In genomic region chr2:101935763-101936162, GRCh38 we compare ENCODE assay signal across 11 cellular contexts. TPM values are rescaled to one million over a fixed set of nuclear protein-coding genes. Genes with fewer than 3 reads are reported as not detected.
A peak's percentile ranks its signal among the peaks of the same experiment; 100 is the strongest.
DNase-seq lines count a peak whose midpoint lies in the region; ATAC-seq, FAIRE-seq and TF ChIP-seq lines count a peak whose summit lies in the region.
"Not testable (repeated sequence)": the region's sequence is repeated elsewhere in the genome, so short reads cannot be mapped to it uniquely, and the experiment has no call there.
"Had no signal": no experiment of that assay in that cellular context is flagged by ENCODE, and none has a peak within 500 bp of the region (broad histone marks: within the 10 kb centered on the region; RNA-seq: fewer than 3 reads in every experiment).

No MANE protein-coding gene starts in this region.

- DNase-seq in A549 (ENCODE audit: low read depth in 1 of 2, low spot score in 1 of 2): not testable (repeated sequence)
- DNase-seq in H4 (ENCODE audit: low spot score): peak; percentile 29
- peak; percentile 47 for DNase-seq in NCI-H69 (lab: John Stamatoyannopoulos, UW)
- DNase-seq in RPMI7951 (ENCODE audit: low read depth): peak; percentile 24
- peak; percentile 66 for DNase-seq in endodermal cell
- peak; percentile 27 for DNase-seq in left kidney (ENCODE audit: low read depth, low spot score)
- DNase-seq in neural progenitor cell (ENCODE audit: low spot score): peak; percentile 31

- ATAC-seq in A549: not testable (repeated sequence)

- CTCF ChIA-PET in A549 (lab: Yijun Ruan, JAX): interaction anchor here (1.3 kb wide), 1 partner anchor 9 kb away, joined by 3 read pairs; no protein-coding TSS in a partner anchor

- not testable (repeated sequence) for TF ChIP-seq RAD21 in A549 (conservative IDR thresholded peaks at IDR 0.05 in 1 of 2, IDR thresholded peaks at IDR 0.05 in 1 of 2)

- not testable (repeated sequence) for TF ChIP-seq POLR2A in A549 (IDR thresholded peaks at IDR 0.05; ENCODE audit: low read length)

- H3K36me3 Mint-ChIP-seq in endodermal cell (ENCODE audit: low read depth); neural progenitor cell: not testable (repeated sequence)

- 0 out of 3 replicates have a peak overlapping the region, but pooled peaks have one; percentile 28 for H3K4me2 ChIP-seq in A549
- H3K4me2 ChIP-seq in neural progenitor cell: not testable (repeated sequence)

- TF ChIP-seq CTCF in A549 (IDR thresholded peaks at IDR 0.05); endodermal cell (conservative IDR thresholded peaks at IDR 0.05); neural progenitor cell (IDR thresholded peaks at IDR 0.05): not testable (repeated sequence)

- not testable (repeated sequence) for H3K4me1 Mint-ChIP-seq in endodermal cell
- peaks cover 11% of the 10 kb centered on the region for H3K4me1 Mint-ChIP-seq in neural progenitor cell

- POLR2A ChIA-PET in A549 (lab: Yijun Ruan, JAX): not testable (repeated sequence)

- not testable (repeated sequence) for H3K27ac Mint-ChIP-seq in endodermal cell, neural progenitor cell

- 51% methylated on average over 4 of the region's 4 CpGs for WGBS in A549 (ENCODE audit: missing lambda C conversion rate)
- 67% methylated on average over 4 of the region's 4 CpGs for WGBS in HUES64
- WGBS in endodermal cell (ENCODE audit: insufficient coverage in 1 of 2, insufficient read length in 1 of 2), 2 experiments: 84% methylated on average over 4 of the region's 4 CpGs; no CpG with 5 or more reads in 1 of the 2 experiments

- H3K27me3 ChIP-seq in HUES64 (ENCODE audit: insufficient read depth, low read length); endodermal cell (ENCODE audit: control insufficient read depth, insufficient read depth, low read length, poor library complexity, severe bottlenecking); neural progenitor cell: not testable (repeated sequence)

- H3K36me3 ChIP-seq in HUES64 (ENCODE audit: insufficient read depth, low read length); endodermal cell (ENCODE audit: control insufficient read depth, insufficient read depth, low read length); neural progenitor cell: not testable (repeated sequence)

- not testable (repeated sequence) for H3K9me3 ChIP-seq in A549; HUES64 (ENCODE audit: insufficient read depth, low read depth, low read length); endodermal cell (ENCODE audit: control insufficient read depth, low read length); neural progenitor cell (ENCODE audit: low read depth)

- H3F3A ChIP-seq in neural progenitor cell (ENCODE audit: low read depth): not testable (repeated sequence)

- not testable (repeated sequence) for H3K4me3 ChIP-seq in A549; HUES64 (ENCODE audit: low read length); endodermal cell (ENCODE audit: low read length); neural progenitor cell

- not testable (repeated sequence) for H3K27ac ChIP-seq in A549; endodermal cell (ENCODE audit: low read depth, low read length); neural progenitor cell
- H3K27ac ChIP-seq in HUES64 (ENCODE audit: low read depth, low read length): peak overlapping the region; percentile 64; the same call in 1 of the 2 replicates

- not testable (repeated sequence) for H3K9me3 Mint-ChIP-seq in endodermal cell
- peaks cover 17% of the 10 kb centered on the region for H3K9me3 Mint-ChIP-seq in neural progenitor cell

- not testable (repeated sequence) for FAIRE-seq in A549 (lab: Jason Lieb, UNC)

- not testable (repeated sequence) for H3K4me3 Mint-ChIP-seq in endodermal cell, neural progenitor cell

- TF ChIP-seq EP300 in A549 (IDR thresholded peaks at IDR 0.05): not testable (repeated sequence)

- H4K20me1 ChIP-seq in neural progenitor cell (ENCODE audit: low read depth): not testable (repeated sequence)

- H3K79me2 ChIP-seq in neural progenitor cell (ENCODE audit: low read depth): not testable (repeated sequence)

- H2AFZ ChIP-seq in neural progenitor cell (replicated peaks): not testable (repeated sequence)

- H3K9ac ChIP-seq in HUES64 (ENCODE audit: low read depth, low read length); endodermal cell (ENCODE audit: extremely low read depth, low read length, poor library complexity, severe bottlenecking); neural progenitor cell: not testable (repeated sequence)

- H3K4me1 ChIP-seq in A549; HUES64 (ENCODE audit: insufficient read depth, low read length); endodermal cell (ENCODE audit: control insufficient read depth, insufficient read depth, low read length); neural progenitor cell: not testable (repeated sequence)

- not testable (repeated sequence) for H3K27me3 Mint-ChIP-seq in endodermal cell (ENCODE audit: insufficient read depth); neural progenitor cell (ENCODE audit: insufficient read depth, low read depth)

RNA-seq across cellular contexts. Expression of gene IL1R2, which starts 56.0 kb away (rescaled TPM):
- polyA plus RNA-seq in A549 (2011; rRNA removed): 1.7 and 2.3 TPM in 2 replicates
- 0.62 and 0.65 TPM in 2 replicates for polyA plus RNA-seq in A549 (2012; cell fraction: cytosol; rRNA removed)
- 0.49 and 0.61 TPM in 2 replicates for polyA plus RNA-seq in A549 (2012; cell fraction: nucleus; rRNA removed)
- 0.71 to 0.83 TPM (median 0.71 TPM) in 3 replicates for polyA plus RNA-seq in A549 (2017; fragmentation: RNase III; extraction: RNeasy Plus Mini Kit Qiagen cat#74134 plus additional on column Dnase treatment)
- polyA minus RNA-seq in A549 (2011; rRNA and poly(A)+ RNA removed): 1.4 and 2.0 TPM in 2 replicates
- 0.70 and 3.3 TPM in 2 replicates for total RNA-seq in H4 (2014; rRNA removed; shearing (Covaris generic))
- polyA plus RNA-seq in HUES64 (2013, experiment 1 of 2): not detected
- polyA plus RNA-seq in HUES64 (2013, experiment 2 of 2): not detected
- total RNA-seq in RPMI7951 (2014; rRNA removed; shearing (Covaris generic)): 3.0 and 4.3 TPM in 2 replicates
- under 1 TPM in 1 of 2 donors, not detected in 1; 0.73 TPM for total RNA-seq in endodermal cell
- not detected for polyA plus RNA-seq in endodermal cell (2013, experiment 1 of 2)
- polyA plus RNA-seq in endodermal cell (2013, experiment 2 of 2): not detected
- not detected in 2 replicates for total RNA-seq in neural progenitor cell (ENCODE audit: low replicate concordance)
- total RNA-seq: Calu3; CD4-positive, alpha-beta memory T cell; SJCRH30 had no signal
